ENCODE assay signal across 1 cellular context in the genomic region with DNA sequence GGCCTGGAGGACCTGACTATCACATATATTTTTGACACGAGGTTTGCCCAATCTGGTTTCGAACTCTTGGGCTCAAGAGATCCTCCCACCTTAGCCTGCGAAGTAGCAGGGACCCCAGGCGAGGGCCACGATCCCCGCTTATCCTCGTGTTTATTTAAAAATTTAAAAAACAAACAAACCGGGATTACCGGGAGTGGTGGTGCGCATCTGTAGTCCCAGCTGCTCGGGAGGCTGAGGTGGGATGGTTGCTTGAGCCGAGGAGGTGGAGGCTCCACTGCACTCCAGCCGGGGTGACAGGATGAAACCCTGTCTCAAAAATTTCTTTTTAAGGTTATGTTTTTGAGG.
TF ChIP-seq lines count a peak whose summit lies in the region.

No MANE protein-coding gene starts in this region.

TF ChIP-seq in HepG2, 621 proteins besides CTCF, POLR2A, EP300 and RAD21:
- TF ChIP-seq ZNF790 (CRISPR knock-in tag; IDR thresholded peaks at IDR 0.05; ENCODE audit: borderline replicate concordance) (peak; percentile 59; the same call in 1 of the 2 replicates), ZMYM3 (CRISPR knock-in tag; IDR thresholded peaks at IDR 0.05) (peak; percentile 50; the same call in 1 of the 2 replicates), PHF21A (CRISPR knock-in tag; IDR thresholded peaks at IDR 0.05) (0 out of 2 replicates have a peak, but pooled peaks have one; percentile 0), ZNF501 (CRISPR knock-in tag; IDR thresholded peaks at IDR 0.05) (peak; percentile 41; the same call in 1 of the 2 replicates), FOXA3 (CRISPR knock-in tag; IDR thresholded peaks at IDR 0.05) (no peak), PLRG1 (conservative IDR thresholded peaks at IDR 0.05) (no peak), IRF2 (CRISPR knock-in tag; IDR thresholded peaks at IDR 0.05) (0 out of 2 replicates have a peak, but pooled peaks have one; percentile 6), ZBTB42 (CRISPR knock-in tag; IDR thresholded peaks at IDR 0.05) (no peak), ZNF629 (CRISPR knock-in tag; conservative IDR thresholded peaks at IDR 0.05) (peak; percentile 67; the same call in 1 of the 2 replicates), CEBPG (CRISPR knock-in tag; IDR thresholded peaks at IDR 0.05) (no peak), ZNF709 (CRISPR knock-in tag; IDR thresholded peaks at IDR 0.05) (0 out of 2 replicates have a peak, but pooled peaks have one; percentile 15), ZBTB38 (CRISPR knock-in tag; IDR thresholded peaks at IDR 0.05) (peak; percentile 50; the same call in 1 of the 2 replicates), ZNF619 (CRISPR knock-in tag; IDR thresholded peaks at IDR 0.05) (no peak), ZNF460 (CRISPR knock-in tag; IDR thresholded peaks at IDR 0.05; ENCODE audit: borderline replicate concordance) (peak; percentile 41; the same call in 1 of the 2 replicates), ZNF180 (CRISPR knock-in tag; IDR thresholded peaks at IDR 0.05; ENCODE audit: borderline replicate concordance, low read depth) (no peak)
- TF ChIP-seq, protein P1, sequence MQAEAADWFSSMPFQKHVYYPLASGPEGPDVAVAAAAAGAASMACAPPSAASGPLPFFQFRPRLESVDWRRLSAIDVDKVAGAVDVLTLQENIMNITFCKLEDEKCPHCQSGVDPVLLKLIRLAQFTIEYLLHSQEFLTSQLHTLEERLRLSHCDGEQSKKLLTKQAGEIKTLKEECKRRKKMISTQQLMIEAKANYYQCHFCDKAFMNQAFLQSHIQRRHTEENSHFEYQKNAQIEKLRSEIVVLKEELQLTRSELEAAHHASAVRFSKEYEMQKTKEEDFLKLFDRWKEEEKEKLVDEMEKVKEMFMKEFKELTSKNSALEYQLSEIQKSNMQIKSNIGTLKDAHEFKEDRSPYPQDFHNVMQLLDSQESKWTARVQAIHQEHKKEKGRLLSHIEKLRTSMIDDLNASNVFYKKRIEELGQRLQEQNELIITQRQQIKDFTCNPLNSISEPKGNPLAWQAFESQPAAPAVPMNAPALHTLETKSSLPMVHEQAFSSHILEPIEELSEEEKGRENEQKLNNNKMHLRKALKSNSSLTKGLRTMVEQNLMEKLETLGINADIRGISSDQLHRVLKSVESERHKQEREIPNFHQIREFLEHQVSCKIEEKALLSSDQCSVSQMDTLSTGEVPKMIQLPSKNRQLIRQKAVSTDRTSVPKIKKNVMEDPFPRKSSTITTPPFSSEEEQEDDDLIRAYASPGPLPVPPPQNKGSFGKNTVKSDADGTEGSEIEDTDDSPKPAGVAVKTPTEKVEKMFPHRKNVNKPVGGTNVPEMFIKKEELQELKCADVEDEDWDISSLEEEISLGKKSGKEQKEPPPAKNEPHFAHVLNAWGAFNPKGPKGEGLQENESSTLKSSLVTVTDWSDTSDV (CRISPR knock-in tag; IDR thresholded peaks at IDR 0.05): no peak
- TF ChIP-seq, protein P2, sequence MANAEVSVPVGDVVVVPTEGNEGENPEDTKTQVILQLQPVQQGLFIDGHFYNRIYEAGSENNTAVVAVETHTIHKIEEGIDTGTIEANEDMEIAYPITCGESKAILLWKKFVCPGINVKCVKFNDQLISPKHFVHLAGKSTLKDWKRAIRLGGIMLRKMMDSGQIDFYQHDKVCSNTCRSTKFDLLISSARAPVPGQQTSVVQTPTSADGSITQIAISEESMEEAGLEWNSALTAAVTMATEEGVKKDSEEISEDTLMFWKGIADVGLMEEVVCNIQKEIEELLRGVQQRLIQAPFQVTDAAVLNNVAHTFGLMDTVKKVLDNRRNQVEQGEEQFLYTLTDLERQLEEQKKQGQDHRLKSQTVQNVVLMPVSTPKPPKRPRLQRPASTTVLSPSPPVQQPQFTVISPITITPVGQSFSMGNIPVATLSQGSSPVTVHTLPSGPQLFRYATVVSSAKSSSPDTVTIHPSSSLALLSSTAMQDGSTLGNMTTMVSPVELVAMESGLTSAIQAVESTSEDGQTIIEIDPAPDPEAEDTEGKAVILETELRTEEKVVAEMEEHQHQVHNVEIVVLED (CRISPR knock-in tag; IDR thresholded peaks at IDR 0.05; ENCODE audit: borderline replicate concordance): no peak
- TF ChIP-seq, protein P3, sequence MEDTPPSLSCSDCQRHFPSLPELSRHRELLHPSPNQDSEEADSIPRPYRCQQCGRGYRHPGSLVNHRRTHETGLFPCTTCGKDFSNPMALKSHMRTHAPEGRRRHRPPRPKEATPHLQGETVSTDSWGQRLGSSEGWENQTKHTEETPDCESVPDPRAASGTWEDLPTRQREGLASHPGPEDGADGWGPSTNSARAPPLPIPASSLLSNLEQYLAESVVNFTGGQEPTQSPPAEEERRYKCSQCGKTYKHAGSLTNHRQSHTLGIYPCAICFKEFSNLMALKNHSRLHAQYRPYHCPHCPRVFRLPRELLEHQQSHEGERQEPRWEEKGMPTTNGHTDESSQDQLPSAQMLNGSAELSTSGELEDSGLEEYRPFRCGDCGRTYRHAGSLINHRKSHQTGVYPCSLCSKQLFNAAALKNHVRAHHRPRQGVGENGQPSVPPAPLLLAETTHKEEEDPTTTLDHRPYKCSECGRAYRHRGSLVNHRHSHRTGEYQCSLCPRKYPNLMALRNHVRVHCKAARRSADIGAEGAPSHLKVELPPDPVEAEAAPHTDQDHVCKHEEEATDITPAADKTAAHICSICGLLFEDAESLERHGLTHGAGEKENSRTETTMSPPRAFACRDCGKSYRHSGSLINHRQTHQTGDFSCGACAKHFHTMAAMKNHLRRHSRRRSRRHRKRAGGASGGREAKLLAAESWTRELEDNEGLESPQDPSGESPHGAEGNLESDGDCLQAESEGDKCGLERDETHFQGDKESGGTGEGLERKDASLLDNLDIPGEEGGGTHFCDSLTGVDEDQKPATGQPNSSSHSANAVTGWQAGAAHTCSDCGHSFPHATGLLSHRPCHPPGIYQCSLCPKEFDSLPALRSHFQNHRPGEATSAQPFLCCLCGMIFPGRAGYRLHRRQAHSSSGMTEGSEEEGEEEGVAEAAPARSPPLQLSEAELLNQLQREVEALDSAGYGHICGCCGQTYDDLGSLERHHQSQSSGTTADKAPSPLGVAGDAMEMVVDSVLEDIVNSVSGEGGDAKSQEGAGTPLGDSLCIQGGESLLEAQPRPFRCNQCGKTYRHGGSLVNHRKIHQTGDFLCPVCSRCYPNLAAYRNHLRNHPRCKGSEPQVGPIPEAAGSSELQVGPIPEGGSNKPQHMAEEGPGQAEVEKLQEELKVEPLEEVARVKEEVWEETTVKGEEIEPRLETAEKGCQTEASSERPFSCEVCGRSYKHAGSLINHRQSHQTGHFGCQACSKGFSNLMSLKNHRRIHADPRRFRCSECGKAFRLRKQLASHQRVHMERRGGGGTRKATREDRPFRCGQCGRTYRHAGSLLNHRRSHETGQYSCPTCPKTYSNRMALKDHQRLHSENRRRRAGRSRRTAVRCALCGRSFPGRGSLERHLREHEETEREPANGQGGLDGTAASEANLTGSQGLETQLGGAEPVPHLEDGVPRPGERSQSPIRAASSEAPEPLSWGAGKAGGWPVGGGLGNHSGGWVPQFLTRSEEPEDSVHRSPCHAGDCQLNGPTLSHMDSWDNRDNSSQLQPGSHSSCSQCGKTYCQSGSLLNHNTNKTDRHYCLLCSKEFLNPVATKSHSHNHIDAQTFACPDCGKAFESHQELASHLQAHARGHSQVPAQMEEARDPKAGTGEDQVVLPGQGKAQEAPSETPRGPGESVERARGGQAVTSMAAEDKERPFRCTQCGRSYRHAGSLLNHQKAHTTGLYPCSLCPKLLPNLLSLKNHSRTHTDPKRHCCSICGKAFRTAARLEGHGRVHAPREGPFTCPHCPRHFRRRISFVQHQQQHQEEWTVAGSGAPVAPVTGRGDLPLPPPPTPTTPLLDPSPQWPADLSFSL (CRISPR knock-in tag; IDR thresholded peaks at IDR 0.05): 0 out of 2 replicates have a peak, but pooled peaks have one; percentile 27
TF ChIP-seq in HepG2: peak in this region for 10.
